In the genomic region with DNA sequence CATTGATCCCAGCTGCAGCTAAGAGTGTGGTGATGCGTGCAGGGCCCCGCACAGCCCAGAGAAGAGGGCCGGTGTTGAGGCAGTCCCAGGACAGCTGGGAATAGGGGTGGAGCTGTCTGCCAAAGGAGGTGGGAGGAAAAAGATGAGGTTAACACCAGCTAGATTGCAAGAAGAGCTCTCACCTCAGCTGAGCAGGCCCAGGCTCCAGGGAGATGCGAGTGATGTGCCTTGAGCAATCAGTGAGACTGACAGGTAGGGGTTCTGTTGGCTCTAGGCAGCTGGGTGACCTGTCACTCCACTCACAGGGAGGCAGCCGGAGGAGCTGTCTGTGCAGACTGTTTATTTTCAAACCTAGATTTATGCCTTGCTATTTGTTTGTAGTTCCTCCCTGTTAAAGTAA, we compare ENCODE assay signal across 22 cellular contexts.
"Had no signal": no experiment of that assay in that cellular context is flagged by ENCODE, and none has a peak within 500 bp of the region (broad histone marks: within the 10 kb centered on the region; RNA-seq: fewer than 3 reads in every experiment).

No MANE protein-coding gene starts in this region.

- H3K27ac ChIP-seq: ascending aorta, cardiac muscle cell, colonic mucosa, gastrocnemius medialis, hepatocyte, right lobe of liver, testis had no signal

- H3K4me1 ChIP-seq: ascending aorta, colonic mucosa, gastrocnemius medialis, right lobe of liver, testis had no signal

- H3K27me3 ChIP-seq: ascending aorta, cardiac muscle cell, colonic mucosa, gastrocnemius medialis, hepatocyte, right lobe of liver, testis, transverse colon had no signal

- H3K9me3 ChIP-seq: ascending aorta, colonic mucosa, gastrocnemius medialis, right lobe of liver, testis, transverse colon had no signal

- H3K27me3 Mint-ChIP-seq: activated naive CD8-positive, alpha-beta T cell treated with anti-CD3 and anti-CD28 coated beads, Interleukin-2, amount 10 ng/mL, durations not matched to agents 7 days and 5 days had no signal

- H3K27ac Mint-ChIP-seq: activated naive CD8-positive, alpha-beta T cell treated with anti-CD3 and anti-CD28 coated beads, Interleukin-2, amount 10 ng/mL, durations not matched to agents 7 days and 5 days; brain; natural killer cell treated with Interleukin-12 subunit alpha and Interleukin-12 subunit beta and Interleukin-15 and Interleukin-18, amount 100 ng/mL, for 72 hours had no signal

- H3K9me3 Mint-ChIP-seq: activated naive CD8-positive, alpha-beta T cell treated with anti-CD3 and anti-CD28 coated beads, Interleukin-2, amount 10 ng/mL, durations not matched to agents 7 days and 5 days; brain; natural killer cell treated with Interleukin-12 subunit alpha and Interleukin-12 subunit beta and Interleukin-15 and Interleukin-18, amount 100 ng/mL, for 72 hours had no signal

- H3K4me3 ChIP-seq: ascending aorta, cardiac muscle cell, colonic mucosa, gastrocnemius medialis, hepatocyte, right lobe of liver, testis, transverse colon had no signal

- H3K4me3 Mint-ChIP-seq: activated naive CD8-positive, alpha-beta T cell treated with anti-CD3 and anti-CD28 coated beads, Interleukin-2, amount 10 ng/mL, durations not matched to agents 7 days and 5 days; brain; natural killer cell treated with Interleukin-12 subunit alpha and Interleukin-12 subunit beta and Interleukin-15 and Interleukin-18, amount 100 ng/mL, for 72 hours had no signal

- H3K36me3 ChIP-seq: ascending aorta, cardiac muscle cell, colonic mucosa, gastrocnemius medialis, right lobe of liver, transverse colon had no signal

- ATAC-seq: gastrocnemius medialis; natural killer cell treated with Interleukin-12 subunit alpha and Interleukin-12 subunit beta and Interleukin-15 and Interleukin-18, amount 100 ng/mL, for 72 hours; right lobe of liver had no signal

- H3K36me3 Mint-ChIP-seq: activated naive CD8-positive, alpha-beta T cell treated with anti-CD3 and anti-CD28 coated beads, Interleukin-2, amount 10 ng/mL, durations not matched to agents 7 days and 5 days; brain; natural killer cell treated with Interleukin-12 subunit alpha and Interleukin-12 subunit beta and Interleukin-15 and Interleukin-18, amount 100 ng/mL, for 72 hours had no signal

- H3K4me1 Mint-ChIP-seq: activated naive CD8-positive, alpha-beta T cell treated with anti-CD3 and anti-CD28 coated beads, Interleukin-2, amount 10 ng/mL, durations not matched to agents 7 days and 5 days had no signal

- DNase-seq: activated CD4-positive, alpha-beta T cell treated with anti-CD3 and anti-CD28 coated beads for 4 hours; activated CD4-positive, alpha-beta T cell treated with anti-CD3 and anti-CD28 coated beads, Interleukin-2, amount 50 U/mL, for 4 hours; activated effector memory CD4-positive, alpha-beta T cell treated with Interleukin-2 at 50 U/mL for 16 hours; activated naive CD4-positive, alpha-beta T cell treated with Interleukin-2 at 50 U/mL for 16 hours; activated naive CD8-positive, alpha-beta T cell treated with anti-CD3 and anti-CD28 coated beads, Interleukin-2, amount 10 ng/mL, durations not matched to agents 7 days and 5 days; activated T-cell treated with anti-CD3 and anti-CD28 coated beads for 4 hours; cerebellar nuclear complex; colonic mucosa; effector CD8-positive, alpha-beta T cell; gastrocnemius medialis; left cardiac atrium; nucleus accumbens; right lobe of liver; stimulated activated CD4-positive, alpha-beta T cell treated with anti-CD3 and anti-CD28 coated beads, Interleukin-2, amount 100 ng/mL, for 48 hours; stimulated activated naive CD4-positive, alpha-beta T cell treated with Interleukin-2 at 50 U/mL for 16 hours; testis; transverse colon had no signal
